1 cellular context compared by ENCODE assay signal in the genomic region with DNA sequence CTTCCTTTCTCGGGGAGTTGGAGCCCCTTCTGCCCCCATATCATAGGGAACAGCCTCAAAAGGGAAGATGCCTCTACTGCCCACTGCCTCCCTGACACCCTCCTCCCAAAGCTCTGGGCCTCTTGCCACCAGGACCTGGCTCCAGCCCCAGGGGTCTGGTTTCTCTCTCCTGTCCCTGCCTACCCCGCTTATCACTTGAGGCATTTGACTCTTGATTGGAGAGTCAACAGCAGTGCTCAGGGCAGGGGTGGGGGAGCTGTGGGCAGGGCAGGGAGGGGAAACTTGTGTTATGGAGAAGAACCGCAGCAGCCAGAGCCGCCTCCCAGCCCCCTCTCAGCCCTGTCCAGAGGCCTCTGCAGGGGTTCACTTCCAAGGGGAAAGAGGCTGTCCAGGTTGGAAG.
A peak's percentile ranks its signal among the peaks of the same experiment; 100 is the strongest.
TF ChIP-seq lines count a peak whose summit lies in the region.

No MANE protein-coding gene starts in this region.

TF ChIP-seq in K562, 482 proteins besides CTCF, POLR2A, EP300 and RAD21 (continued from another document and continues in another):
- TF ChIP-seq, protein P1, sequence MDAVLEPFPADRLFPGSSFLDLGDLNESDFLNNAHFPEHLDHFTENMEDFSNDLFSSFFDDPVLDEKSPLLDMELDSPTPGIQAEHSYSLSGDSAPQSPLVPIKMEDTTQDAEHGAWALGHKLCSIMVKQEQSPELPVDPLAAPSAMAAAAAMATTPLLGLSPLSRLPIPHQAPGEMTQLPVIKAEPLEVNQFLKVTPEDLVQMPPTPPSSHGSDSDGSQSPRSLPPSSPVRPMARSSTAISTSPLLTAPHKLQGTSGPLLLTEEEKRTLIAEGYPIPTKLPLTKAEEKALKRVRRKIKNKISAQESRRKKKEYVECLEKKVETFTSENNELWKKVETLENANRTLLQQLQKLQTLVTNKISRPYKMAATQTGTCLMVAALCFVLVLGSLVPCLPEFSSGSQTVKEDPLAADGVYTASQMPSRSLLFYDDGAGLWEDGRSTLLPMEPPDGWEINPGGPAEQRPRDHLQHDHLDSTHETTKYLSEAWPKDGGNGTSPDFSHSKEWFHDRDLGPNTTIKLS (IDR thresholded peaks at IDR 0.05; ENCODE audit: borderline replicate concordance, low read depth) = no peak
- TF ChIP-seq ZNF347 (CRISPR knock-in tag; IDR thresholded peaks at IDR 0.05; ENCODE audit: low read depth) = no peak
- TF ChIP-seq, protein P2, sequence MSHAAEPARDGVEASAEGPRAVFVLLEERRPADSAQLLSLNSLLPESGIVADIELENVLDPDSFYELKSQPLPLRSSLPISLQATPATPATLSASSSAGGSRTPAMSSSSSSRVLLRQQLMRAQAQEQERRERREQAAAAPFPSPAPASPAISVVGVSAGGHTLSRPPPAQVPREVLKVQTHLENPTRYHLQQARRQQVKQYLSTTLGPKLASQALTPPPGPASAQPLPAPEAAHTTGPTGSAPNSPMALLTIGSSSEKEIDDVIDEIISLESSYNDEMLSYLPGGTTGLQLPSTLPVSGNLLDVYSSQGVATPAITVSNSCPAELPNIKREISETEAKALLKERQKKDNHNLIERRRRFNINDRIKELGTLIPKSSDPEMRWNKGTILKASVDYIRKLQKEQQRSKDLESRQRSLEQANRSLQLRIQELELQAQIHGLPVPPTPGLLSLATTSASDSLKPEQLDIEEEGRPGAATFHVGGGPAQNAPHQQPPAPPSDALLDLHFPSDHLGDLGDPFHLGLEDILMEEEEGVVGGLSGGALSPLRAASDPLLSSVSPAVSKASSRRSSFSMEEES (CRISPR knock-in tag; IDR thresholded peaks at IDR 0.05) = no peak
- 0 out of 2 replicates have a peak, but pooled peaks have one; percentile 28 for TF ChIP-seq ZNF175 (CRISPR knock-in tag; IDR thresholded peaks at IDR 0.05; ENCODE audit: low read depth)
- peak; percentile 16; the same call in 1 of the 2 replicates for TF ChIP-seq PHF8 (IDR thresholded peaks at IDR 0.05; ENCODE audit: borderline replicate concordance, low read length)
- TF ChIP-seq, protein P3, sequence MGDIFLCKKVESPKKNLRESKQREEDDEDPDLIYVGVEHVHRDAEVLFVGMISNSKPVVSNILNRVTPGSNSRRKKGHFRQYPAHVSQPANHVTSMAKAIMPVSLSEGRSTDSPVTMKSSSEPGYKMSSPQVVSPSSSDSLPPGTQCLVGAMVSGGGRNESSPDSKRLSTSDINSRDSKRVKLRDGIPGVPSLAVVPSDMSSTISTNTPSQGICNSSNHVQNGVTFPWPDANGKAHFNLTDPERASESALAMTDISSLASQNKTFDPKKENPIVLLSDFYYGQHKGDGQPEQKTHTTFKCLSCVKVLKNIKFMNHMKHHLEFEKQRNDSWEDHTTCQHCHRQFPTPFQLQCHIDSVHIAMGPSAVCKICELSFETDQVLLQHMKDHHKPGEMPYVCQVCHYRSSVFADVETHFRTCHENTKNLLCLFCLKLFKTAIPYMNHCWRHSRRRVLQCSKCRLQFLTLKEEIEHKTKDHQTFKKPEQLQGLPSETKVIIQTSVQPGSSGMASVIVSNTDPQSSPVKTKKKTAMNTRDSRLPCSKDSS (IDR thresholded peaks at IDR 0.05; ENCODE audit: low read depth, partially characterized antibody) = no peak
- no peak for TF ChIP-seq SRSF3 (IDR thresholded peaks at IDR 0.05; ENCODE audit: insufficient read depth, low read length)
- TF ChIP-seq HSF4 (CRISPR knock-in tag; IDR thresholded peaks at IDR 0.05; ENCODE audit: borderline replicate concordance) = no peak
- no peak for TF ChIP-seq POLR2H (tag; IDR thresholded peaks at IDR 0.05; ENCODE audit: low read depth)
- TF ChIP-seq SRSF7 (optimal IDR thresholded peaks at IDR 0.05; ENCODE audit: low read depth, low read length) = no peak
- no peak for TF ChIP-seq NFE2 (IDR thresholded peaks at IDR 0.05; ENCODE audit: low read depth)
- TF ChIP-seq MTA1 (IDR thresholded peaks at IDR 0.05; ENCODE audit: borderline replicate concordance) = peak; percentile 57; the same call in 1 of the 2 replicates
- TF ChIP-seq, protein P4, sequence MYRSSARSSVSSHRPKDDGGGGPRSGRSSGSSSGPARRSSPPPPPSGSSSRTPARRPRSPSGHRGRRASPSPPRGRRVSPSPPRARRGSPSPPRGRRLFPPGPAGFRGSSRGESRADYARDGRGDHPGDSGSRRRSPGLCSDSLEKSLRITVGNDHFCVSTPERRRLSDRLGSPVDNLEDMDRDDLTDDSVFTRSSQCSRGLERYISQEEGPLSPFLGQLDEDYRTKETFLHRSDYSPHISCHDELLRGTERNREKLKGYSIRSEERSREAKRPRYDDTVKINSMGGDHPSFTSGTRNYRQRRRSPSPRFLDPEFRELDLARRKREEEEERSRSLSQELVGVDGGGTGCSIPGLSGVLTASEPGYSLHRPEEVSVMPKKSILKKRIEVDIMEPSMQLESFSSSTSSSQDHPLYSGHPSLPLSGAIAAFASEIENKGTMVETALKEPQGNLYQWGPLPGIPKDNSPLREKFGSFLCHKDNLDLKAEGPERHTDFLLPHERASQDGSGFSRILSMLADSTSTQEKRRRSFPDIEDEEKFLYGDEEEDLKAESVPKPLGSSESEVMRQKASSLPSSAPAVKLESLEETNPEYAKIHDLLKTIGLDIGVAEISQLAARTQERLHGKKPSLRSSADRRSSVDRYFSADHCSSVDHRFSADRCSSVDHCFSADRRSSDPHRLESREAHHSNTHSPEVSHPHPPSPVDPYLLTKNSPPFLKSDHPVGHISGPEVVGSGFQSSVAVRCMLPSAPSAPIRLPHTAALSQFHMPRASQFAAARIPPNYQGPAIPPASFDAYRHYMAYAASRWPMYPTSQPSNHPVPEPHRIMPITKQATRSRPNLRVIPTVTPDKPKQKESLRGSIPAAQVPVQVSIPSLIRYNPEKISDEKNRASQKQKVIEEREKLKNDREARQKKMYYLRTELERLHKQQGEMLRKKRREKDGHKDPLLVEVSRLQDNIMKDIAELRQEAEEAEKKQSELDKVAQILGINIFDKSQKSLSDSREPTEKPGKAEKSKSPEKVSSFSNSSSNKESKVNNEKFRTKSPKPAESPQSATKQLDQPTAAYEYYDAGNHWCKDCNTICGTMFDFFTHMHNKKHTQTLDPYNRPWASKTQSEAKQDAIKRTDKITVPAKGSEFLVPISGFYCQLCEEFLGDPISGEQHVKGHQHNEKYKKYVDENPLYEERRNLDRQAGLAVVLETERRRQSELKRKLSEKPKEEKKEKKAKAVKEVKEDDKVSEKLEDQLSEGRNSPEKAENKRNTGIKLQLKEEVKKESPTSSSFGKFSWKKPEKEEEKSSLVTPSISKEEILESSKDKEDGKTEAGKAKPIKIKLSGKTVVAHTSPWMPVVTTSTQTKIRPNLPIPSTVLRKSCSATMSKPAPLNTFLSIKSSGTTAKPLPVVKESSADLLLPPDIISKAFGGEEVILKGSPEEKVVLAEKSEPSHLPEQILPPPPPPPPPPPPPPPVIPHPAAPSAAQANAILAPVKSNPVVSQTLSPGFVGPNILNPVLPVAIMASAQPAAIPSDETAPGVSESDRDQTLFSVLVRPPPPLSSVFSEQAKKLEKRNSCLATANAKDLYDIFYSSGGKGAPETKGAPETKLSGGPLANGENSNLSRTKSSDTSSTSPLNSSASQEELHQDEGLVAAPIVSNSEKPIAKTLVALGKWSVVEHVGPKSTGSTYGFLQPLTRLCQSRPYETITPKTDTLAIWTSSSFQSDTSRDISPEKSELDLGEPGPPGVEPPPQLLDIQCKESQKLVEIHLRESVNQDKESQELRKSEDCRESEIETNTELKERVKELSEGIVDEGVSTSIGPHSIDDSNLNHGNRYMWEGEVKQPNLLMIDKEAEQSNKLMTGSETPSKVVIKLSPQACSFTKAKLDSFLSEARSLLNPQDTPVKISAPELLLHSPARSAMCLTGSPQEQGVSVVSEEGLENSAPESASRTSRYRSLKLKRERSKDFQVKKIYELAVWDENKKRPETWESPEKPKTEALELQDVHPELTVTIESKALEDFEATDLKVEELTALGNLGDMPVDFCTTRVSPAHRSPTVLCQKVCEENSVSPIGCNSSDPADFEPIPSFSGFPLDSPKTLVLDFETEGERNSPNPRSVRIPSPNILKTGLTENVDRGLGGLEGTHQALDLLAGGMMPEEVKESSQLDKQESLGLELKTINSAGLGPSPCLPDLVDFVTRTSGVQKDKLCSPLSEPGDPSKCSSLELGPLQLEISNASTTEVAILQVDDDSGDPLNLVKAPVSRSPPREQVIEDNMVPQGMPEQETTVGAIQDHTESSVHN (IDR thresholded peaks at IDR 0.05; ENCODE audit: borderline replicate concordance in 1 of 2, low read depth in 1 of 2) = no peak
- no peak for TF ChIP-seq SAFB (IDR thresholded peaks at IDR 0.05; ENCODE audit: borderline replicate concordance, low read depth, low read length)
- TF ChIP-seq, protein P5, sequence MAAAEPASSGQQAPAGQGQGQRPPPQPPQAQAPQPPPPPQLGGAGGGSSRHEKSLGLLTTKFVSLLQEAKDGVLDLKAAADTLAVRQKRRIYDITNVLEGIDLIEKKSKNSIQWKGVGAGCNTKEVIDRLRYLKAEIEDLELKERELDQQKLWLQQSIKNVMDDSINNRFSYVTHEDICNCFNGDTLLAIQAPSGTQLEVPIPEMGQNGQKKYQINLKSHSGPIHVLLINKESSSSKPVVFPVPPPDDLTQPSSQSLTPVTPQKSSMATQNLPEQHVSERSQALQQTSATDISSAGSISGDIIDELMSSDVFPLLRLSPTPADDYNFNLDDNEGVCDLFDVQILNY (CRISPR knock-in tag; IDR thresholded peaks at IDR 0.05) = no peak
- TF ChIP-seq, protein P6, sequence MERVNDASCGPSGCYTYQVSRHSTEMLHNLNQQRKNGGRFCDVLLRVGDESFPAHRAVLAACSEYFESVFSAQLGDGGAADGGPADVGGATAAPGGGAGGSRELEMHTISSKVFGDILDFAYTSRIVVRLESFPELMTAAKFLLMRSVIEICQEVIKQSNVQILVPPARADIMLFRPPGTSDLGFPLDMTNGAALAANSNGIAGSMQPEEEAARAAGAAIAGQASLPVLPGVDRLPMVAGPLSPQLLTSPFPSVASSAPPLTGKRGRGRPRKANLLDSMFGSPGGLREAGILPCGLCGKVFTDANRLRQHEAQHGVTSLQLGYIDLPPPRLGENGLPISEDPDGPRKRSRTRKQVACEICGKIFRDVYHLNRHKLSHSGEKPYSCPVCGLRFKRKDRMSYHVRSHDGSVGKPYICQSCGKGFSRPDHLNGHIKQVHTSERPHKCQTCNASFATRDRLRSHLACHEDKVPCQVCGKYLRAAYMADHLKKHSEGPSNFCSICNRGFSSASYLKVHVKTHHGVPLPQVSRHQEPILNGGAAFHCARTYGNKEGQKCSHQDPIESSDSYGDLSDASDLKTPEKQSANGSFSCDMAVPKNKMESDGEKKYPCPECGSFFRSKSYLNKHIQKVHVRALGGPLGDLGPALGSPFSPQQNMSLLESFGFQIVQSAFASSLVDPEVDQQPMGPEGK (CRISPR knock-in tag; IDR thresholded peaks at IDR 0.05; ENCODE audit: borderline replicate concordance) = no peak
- no peak for TF ChIP-seq BDP1 (IDR thresholded peaks at IDR 0.05; ENCODE audit: insufficient read depth, insufficient read length)
- TF ChIP-seq ARID2 (IDR thresholded peaks at IDR 0.05) = no peak
- TF ChIP-seq, protein P7, sequence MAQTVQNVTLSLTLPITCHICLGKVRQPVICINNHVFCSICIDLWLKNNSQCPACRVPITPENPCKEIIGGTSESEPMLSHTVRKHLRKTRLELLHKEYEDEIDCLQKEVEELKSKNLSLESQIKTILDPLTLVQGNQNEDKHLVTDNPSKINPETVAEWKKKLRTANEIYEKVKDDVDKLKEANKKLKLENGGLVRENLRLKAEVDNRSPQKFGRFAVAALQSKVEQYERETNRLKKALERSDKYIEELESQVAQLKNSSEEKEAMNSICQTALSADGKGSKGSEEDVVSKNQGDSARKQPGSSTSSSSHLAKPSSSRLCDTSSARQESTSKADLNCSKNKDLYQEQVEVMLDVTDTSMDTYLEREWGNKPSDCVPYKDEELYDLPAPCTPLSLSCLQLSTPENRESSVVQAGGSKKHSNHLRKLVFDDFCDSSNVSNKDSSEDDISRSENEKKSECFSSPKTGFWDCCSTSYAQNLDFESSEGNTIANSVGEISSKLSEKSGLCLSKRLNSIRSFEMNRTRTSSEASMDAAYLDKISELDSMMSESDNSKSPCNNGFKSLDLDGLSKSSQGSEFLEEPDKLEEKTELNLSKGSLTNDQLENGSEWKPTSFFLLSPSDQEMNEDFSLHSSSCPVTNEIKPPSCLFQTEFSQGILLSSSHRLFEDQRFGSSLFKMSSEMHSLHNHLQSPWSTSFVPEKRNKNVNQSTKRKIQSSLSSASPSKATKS (CRISPR knock-in tag; IDR thresholded peaks at IDR 0.05) = no peak
- TF ChIP-seq, protein P8, sequence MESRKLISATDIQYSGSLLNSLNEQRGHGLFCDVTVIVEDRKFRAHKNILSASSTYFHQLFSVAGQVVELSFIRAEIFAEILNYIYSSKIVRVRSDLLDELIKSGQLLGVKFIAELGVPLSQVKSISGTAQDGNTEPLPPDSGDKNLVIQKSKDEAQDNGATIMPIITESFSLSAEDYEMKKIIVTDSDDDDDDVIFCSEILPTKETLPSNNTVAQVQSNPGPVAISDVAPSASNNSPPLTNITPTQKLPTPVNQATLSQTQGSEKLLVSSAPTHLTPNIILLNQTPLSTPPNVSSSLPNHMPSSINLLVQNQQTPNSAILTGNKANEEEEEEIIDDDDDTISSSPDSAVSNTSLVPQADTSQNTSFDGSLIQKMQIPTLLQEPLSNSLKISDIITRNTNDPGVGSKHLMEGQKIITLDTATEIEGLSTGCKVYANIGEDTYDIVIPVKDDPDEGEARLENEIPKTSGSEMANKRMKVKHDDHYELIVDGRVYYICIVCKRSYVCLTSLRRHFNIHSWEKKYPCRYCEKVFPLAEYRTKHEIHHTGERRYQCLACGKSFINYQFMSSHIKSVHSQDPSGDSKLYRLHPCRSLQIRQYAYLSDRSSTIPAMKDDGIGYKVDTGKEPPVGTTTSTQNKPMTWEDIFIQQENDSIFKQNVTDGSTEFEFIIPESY (CRISPR knock-in tag; IDR thresholded peaks at IDR 0.05) = no peak
- no peak for TF ChIP-seq ZNF41 (CRISPR knock-in tag; conservative IDR thresholded peaks at IDR 0.05)
- no peak for TF ChIP-seq NR3C1 (CRISPR knock-in tag; IDR thresholded peaks at IDR 0.05)
- no peak for TF ChIP-seq ZNF75A (CRISPR knock-in tag; IDR thresholded peaks at IDR 0.05)
- TF ChIP-seq RBM25 (IDR thresholded peaks at IDR 0.05; ENCODE audit: low read depth, low read length, severe bottlenecking) = no peak
- TF ChIP-seq, protein P9, sequence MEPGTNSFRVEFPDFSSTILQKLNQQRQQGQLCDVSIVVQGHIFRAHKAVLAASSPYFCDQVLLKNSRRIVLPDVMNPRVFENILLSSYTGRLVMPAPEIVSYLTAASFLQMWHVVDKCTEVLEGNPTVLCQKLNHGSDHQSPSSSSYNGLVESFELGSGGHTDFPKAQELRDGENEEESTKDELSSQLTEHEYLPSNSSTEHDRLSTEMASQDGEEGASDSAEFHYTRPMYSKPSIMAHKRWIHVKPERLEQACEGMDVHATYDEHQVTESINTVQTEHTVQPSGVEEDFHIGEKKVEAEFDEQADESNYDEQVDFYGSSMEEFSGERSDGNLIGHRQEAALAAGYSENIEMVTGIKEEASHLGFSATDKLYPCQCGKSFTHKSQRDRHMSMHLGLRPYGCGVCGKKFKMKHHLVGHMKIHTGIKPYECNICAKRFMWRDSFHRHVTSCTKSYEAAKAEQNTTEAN (CRISPR knock-in tag; IDR thresholded peaks at IDR 0.05) = no peak
- TF ChIP-seq RUNX1 (IDR thresholded peaks at IDR 0.05; ENCODE audit: low read depth) = no peak
- no peak for TF ChIP-seq ATF1 (CRISPR knock-in tag; IDR thresholded peaks at IDR 0.05)
- no peak for TF ChIP-seq ATF1 (tag; IDR thresholded peaks at IDR 0.05)
- TF ChIP-seq, protein P10, sequence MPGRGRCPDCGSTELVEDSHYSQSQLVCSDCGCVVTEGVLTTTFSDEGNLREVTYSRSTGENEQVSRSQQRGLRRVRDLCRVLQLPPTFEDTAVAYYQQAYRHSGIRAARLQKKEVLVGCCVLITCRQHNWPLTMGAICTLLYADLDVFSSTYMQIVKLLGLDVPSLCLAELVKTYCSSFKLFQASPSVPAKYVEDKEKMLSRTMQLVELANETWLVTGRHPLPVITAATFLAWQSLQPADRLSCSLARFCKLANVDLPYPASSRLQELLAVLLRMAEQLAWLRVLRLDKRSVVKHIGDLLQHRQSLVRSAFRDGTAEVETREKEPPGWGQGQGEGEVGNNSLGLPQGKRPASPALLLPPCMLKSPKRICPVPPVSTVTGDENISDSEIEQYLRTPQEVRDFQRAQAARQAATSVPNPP (IDR thresholded peaks at IDR 0.05; ENCODE audit: borderline replicate concordance, insufficient read depth, insufficient read length) = no peak
- no peak for TF ChIP-seq MAFF (IDR thresholded peaks at IDR 0.05; ENCODE audit: low read length)
